Comparison of ENCODE assay signal across 26 cellular contexts in genomic region chr2:205337307-205337706, GRCh38.
DNase-seq lines count a peak whose midpoint lies in the region; ATAC-seq, FAIRE-seq and TF ChIP-seq lines count a peak whose summit lies in the region.
"Had no signal": no experiment of that assay in that cellular context is flagged by ENCODE, and none has a peak within 500 bp of the region (broad histone marks: within the 10 kb centered on the region; RNA-seq: fewer than 3 reads in every experiment).

No MANE protein-coding gene starts in this region.

- TF ChIP-seq CTCF in kidney (IDR thresholded peaks at IDR 0.05; ENCODE audit: borderline replicate concordance, extremely low read depth, insufficient read depth) (no peak), pancreas (IDR thresholded peaks at IDR 0.05) (no peak)

- peak; percentile 19 for FAIRE-seq in kidney (lab: Jason Lieb, UNC)
- peak; percentile 29 for FAIRE-seq in pancreas (lab: Jason Lieb, UNC)
- FAIRE-seq: A204.1, GM12878, GM12892, GM19239 had no signal

- H3K9ac ChIP-seq in kidney (ENCODE audit: low read length in 2 of 2), result no peak overlapping the region
- H3K9ac ChIP-seq: BLaER1 had no signal

- no peak for DNase-seq in kidney
- no peak for DNase-seq in left lobe of liver (ENCODE audit: low spot score)
- no peak for DNase-seq in pancreas
- no peak for DNase-seq in nucleus accumbens (lab: John Stamatoyannopoulos, UW)
- no peak for DNase-seq in stimulated activated CD8-positive, alpha-beta memory T cell treated with anti-CD3 and anti-CD28 coated beads, Interleukin-4, amount 100 ng/mL, for 48 hours
- DNase-seq in iPS-NIHi7 (ENCODE audit: extremely low spot score), result no peak
- DNase-seq: 8988T; ACHN; BE2C; C1 segment of cervical spinal cord; CD4-positive, alpha-beta memory T cell; CD4-positive, CD25-positive, alpha-beta regulatory T cell; CD8-positive, alpha-beta memory T cell; COR-L47; DMS 273 treated with DMSO at 0.1 percent for 48 hours; DMS153; DMS53; DMS79; DND-41; EL; GDM1 had no signal

- H3K4me1 ChIP-seq in kidney (ENCODE audit: control insufficient read depth in 1 of 2, insufficient read depth in 1 of 2, low read depth in 1 of 2, low read length in 2 of 2) (no peaks in the 10 kb centered on the region), pancreas (peaks cover 0 to 3% (median 0%) of the 10 kb centered on the region in 3 donors)
- H3K4me1 ChIP-seq: BE2C, BLaER1 had no signal

- H3K27ac ChIP-seq in kidney (ENCODE audit: low read depth in 2 of 2, low read length in 2 of 2) (no peak overlapping the region), pancreas (no peak overlapping the region)
- H3K27ac ChIP-seq: BLaER1 had no signal

- H3K27me3 ChIP-seq in pancreas, result no peaks in the 10 kb centered on the region
- H3K27me3 ChIP-seq: BE2C, BLaER1 had no signal

- peak; percentile 64 for ATAC-seq in left lobe of liver
- ATAC-seq in pancreas, result peak in 1 of 4 donors; percentile 56
- ATAC-seq: GM12878 had no signal

- no peaks in the 10 kb centered on the region for H3K36me3 ChIP-seq in kidney (ENCODE audit: control insufficient read depth in 1 of 2, insufficient read depth in 2 of 2, low read length in 2 of 2)
- no peaks in the 10 kb centered on the region for H3K36me3 ChIP-seq in pancreas
- H3K36me3 ChIP-seq: BE2C, BLaER1 had no signal

- H3K9me3 ChIP-seq in kidney (ENCODE audit: control insufficient read depth in 1 of 2, low read length in 2 of 2), result no peaks in the 10 kb centered on the region
- H3K9me3 ChIP-seq in pancreas, result no peaks in the 10 kb centered on the region
- H3K9me3 ChIP-seq: BE2C, BLaER1 had no signal

- intact Hi-C loops in kidney (cut with DNase I), result no loop called here
- intact Hi-C loops in pancreas (cut with DNase I), result no loop called here

- no peak overlapping the region for H3K4me3 ChIP-seq in kidney (ENCODE audit: low read length in 2 of 2)
- H3K4me3 ChIP-seq in pancreas, result no peak overlapping the region
- H3K4me3 ChIP-seq: BLaER1, GM12878 had no signal
